Comparison of ENCODE assay signal across 19 cellular contexts in genomic region chr20:44596876-44597275, GRCh38. TPM values are rescaled to one million over a fixed set of nuclear protein-coding genes. Genes with fewer than 3 reads are reported as not detected.
DNase-seq lines count a peak whose midpoint lies in the region; ATAC-seq, FAIRE-seq and TF ChIP-seq lines count a peak whose summit lies in the region.
"Had no signal": no experiment of that assay in that cellular context is flagged by ENCODE, and none has a peak within 500 bp of the region (broad histone marks: within the 10 kb centered on the region; RNA-seq: fewer than 3 reads in every experiment).

No MANE protein-coding gene starts in this region.

- TF ChIP-seq CTCF in endothelial cell (IDR thresholded peaks at IDR 0.05; ENCODE audit: unreplicated experiment) (no peak), gastrocnemius medialis (IDR thresholded peaks at IDR 0.05 in 4 of 5, conservative IDR thresholded peaks at IDR 0.05 in 1 of 5) (no peak), ovary (IDR thresholded peaks at IDR 0.05) (no peak)

- no peaks in the 10 kb centered on the region for H3K9me3 Mint-ChIP-seq in endothelial cell (ENCODE audit: unreplicated experiment)
- H3K9me3 Mint-ChIP-seq: activated T-helper 17 cell treated with anti-CD3 and anti-CD28 coated beads, Interleukin-2, amount 50 U/mL, for 72 hours; CD4-positive, alpha-beta T cell had no signal

- peaks cover 55% of the 10 kb centered on the region for H3K4me1 ChIP-seq in right cardiac atrium (ENCODE audit: control insufficient read depth, insufficient read depth, low read length)
- peaks cover 90 to 91% of the 10 kb centered on the region in 2 donors for H3K4me1 ChIP-seq in gastrocnemius medialis
- peaks cover 26% of the 10 kb centered on the region for H3K4me1 ChIP-seq in ovary (ENCODE audit: insufficient read depth)

- peak overlapping the region; percentile 31 for H3K4me3 Mint-ChIP-seq in endothelial cell (ENCODE audit: unreplicated experiment)
- H3K4me3 Mint-ChIP-seq: activated T-helper 17 cell treated with anti-CD3 and anti-CD28 coated beads, Interleukin-2, amount 50 U/mL, for 72 hours; CD4-positive, alpha-beta T cell had no signal

- no peak overlapping the region for H3K27ac Mint-ChIP-seq in endothelial cell (ENCODE audit: unreplicated experiment)
- H3K27ac Mint-ChIP-seq: activated T-helper 17 cell treated with anti-CD3 and anti-CD28 coated beads, Interleukin-2, amount 50 U/mL, for 72 hours; CD4-positive, alpha-beta T cell had no signal

- WGBS in right cardiac atrium = 81% methylated on average over 3 of the region's 3 CpGs
- WGBS in ovary, 3 donors = 94 to 95% (median 94%) methylated on average over 3 of the region's 3 CpGs

- intact Hi-C loops in right cardiac atrium (cut with DNase I) = loop anchor here in 1 of 4 donors (5.0 kb wide), 1 partner anchor 75 kb away; the partner anchor contains the start of gene SERINC3
- intact Hi-C loops in left cardiac atrium (cut with DNase I) = no loop called here
- intact Hi-C loops in gastrocnemius medialis (cut with DNase I; ENCODE audit: low total_unique reads) = no loop called here
- intact Hi-C loops in ovary (cut with DNase I) = no loop called here

- peaks cover 51% of the 10 kb centered on the region for H3K4me1 Mint-ChIP-seq in endothelial cell (ENCODE audit: unreplicated experiment)

- H3K27ac ChIP-seq in right cardiac atrium (ENCODE audit: low read length) = peak overlapping the region; percentile 1
- H3K27ac ChIP-seq in gastrocnemius medialis = peak overlapping the region; percentile 79 to 86 (median 81)
- H3K27ac ChIP-seq in ovary = no peak overlapping the region
- H3K27ac ChIP-seq: HL-60, RWPE1 had no signal

- no peak for TF ChIP-seq POLR2A in gastrocnemius medialis (IDR thresholded peaks at IDR 0.05)
- TF ChIP-seq POLR2A in ovary (IDR thresholded peaks at IDR 0.05) = no peak

- H3K9me3 ChIP-seq in right cardiac atrium (ENCODE audit: control insufficient read depth, low read length) = no peaks in the 10 kb centered on the region
- no peaks in the 10 kb centered on the region for H3K9me3 ChIP-seq in gastrocnemius medialis
- H3K9me3 ChIP-seq in ovary = no peaks in the 10 kb centered on the region
- H3K9me3 ChIP-seq: neutrophil had no signal

- FAIRE-seq in RCC 7860 (lab: Jason Lieb, UNC) = no peak
- FAIRE-seq: bronchial epithelial cell had no signal

- ATAC-seq in right cardiac atrium = no peak
- ATAC-seq in left cardiac atrium = no peak
- ATAC-seq in gastrocnemius medialis = no peak
- ATAC-seq in HG03025 (IDR thresholded peaks at IDR 0.05; ENCODE audit: low FRiP score, unreplicated experiment) = no peak
- ATAC-seq in GM19395 (IDR thresholded peaks at IDR 0.05; ENCODE audit: unreplicated experiment) = no peak
- ATAC-seq: activated T-helper 17 cell treated with anti-CD3 and anti-CD28 coated beads, Interleukin-2, amount 50 U/mL, for 72 hours had no signal

- H3K36me3 ChIP-seq in gastrocnemius medialis (peaks cover 0 to 8% of the 10 kb centered on the region in 2 donors), ovary (no peaks in the 10 kb centered on the region)
- H3K36me3 ChIP-seq: neutrophil had no signal

- in situ Hi-C loops in gastrocnemius medialis (cut with MboI; ENCODE audit: low sequenced_read_pairs in 4 of 4) = loop anchor here in 1 of 4 donors (25.0 kb wide), 1 partner anchor 385 kb away; the partner anchor contains the start of gene OSER1

- H3K27me3 ChIP-seq in right cardiac atrium (ENCODE audit: control insufficient read depth, insufficient read depth) (no peaks in the 10 kb centered on the region), gastrocnemius medialis (no peaks in the 10 kb centered on the region), ovary (no peaks in the 10 kb centered on the region)
- H3K27me3 ChIP-seq: neutrophil had no signal

- H3K36me3 Mint-ChIP-seq in endothelial cell (ENCODE audit: low read depth, unreplicated experiment) = peaks cover 25% of the 10 kb centered on the region

- H3K27me3 Mint-ChIP-seq in endothelial cell (ENCODE audit: unreplicated experiment) = peaks cover 2% of the 10 kb centered on the region
- H3K27me3 Mint-ChIP-seq: activated T-helper 17 cell treated with anti-CD3 and anti-CD28 coated beads, Interleukin-2, amount 50 U/mL, for 72 hours; CD4-positive, alpha-beta T cell had no signal

- no peak for DNase-seq in right cardiac atrium
- DNase-seq in left cardiac atrium = no peak
- DNase-seq in endothelial cell (ENCODE audit: low spot score) = no peak
- DNase-seq in gastrocnemius medialis = no peak
- DNase-seq in RCC 7860 (ENCODE audit: low spot score) = no peak
- no peak for DNase-seq in ovary
- DNase-seq: activated CD4-positive, alpha-beta T cell treated with anti-CD3 and anti-CD28 coated beads for 1 hour; CD4-positive, alpha-beta T cell; MV-4-11; NCI-H187; NCI-H226; SW 1271 had no signal

- TF ChIP-seq EP300 in ovary (IDR thresholded peaks at IDR 0.05) = no peak

- no peak overlapping the region for H3K4me3 ChIP-seq in right cardiac atrium (ENCODE audit: low read length)
- H3K4me3 ChIP-seq in gastrocnemius medialis = no peak overlapping the region
- H3K4me3 ChIP-seq in ovary = no peak overlapping the region

RNA-seq across cellular contexts. Expression of gene PKIG, which starts 14.5 kb away (rescaled TPM):
- total RNA-seq in right cardiac atrium (100 to 1,000 TPM; 212 to 246 (median 232) TPM), left cardiac atrium (100 to 1,000 TPM; 159 to 182 TPM), endothelial cell (ENCODE audit: unreplicated experiment) (184 TPM), gastrocnemius medialis (100 to 1,000 TPM in 2 of 4 donors, 10 to 100 TPM in 2; 72.9 to 153 (median 100) TPM), ovary (100 to 1,000 TPM in 1 of 7 donors, 10 to 100 TPM in 6; 37.0 to 114 (median 49.9) TPM)
- polyA plus RNA-seq in right cardiac atrium (334 TPM), ovary (10 to 100 TPM; 46.9 to 74.9 TPM)

RNA-seq across cellular contexts. Expression of gene ADA, which starts 54.6 kb away (rescaled TPM):
- total RNA-seq in right cardiac atrium (10 to 100 TPM; 11.6 to 22.8 (median 12.4) TPM), left cardiac atrium (10 to 100 TPM; 11.3 to 12.2 TPM), endothelial cell (ENCODE audit: unreplicated experiment) (137 TPM), gastrocnemius medialis (1 to 10 TPM; 2.2 to 5.1 (median 3.0) TPM), ovary (1 to 10 TPM; 1.1 to 5.7 (median 3.2) TPM)
- polyA plus RNA-seq in right cardiac atrium (12.4 TPM), ovary (1 to 10 TPM; 2.8 to 7.4 TPM)

Comparison
In these comparisons a context has a peak if more than half of its experiments do, and no peak if none do; other contexts are left out.
1. H3K27ac ChIP-seq: peak in right cardiac atrium (single experiment) and gastrocnemius medialis (4 of 4); none in ovary (0 of 2).